In the genomic region with DNA sequence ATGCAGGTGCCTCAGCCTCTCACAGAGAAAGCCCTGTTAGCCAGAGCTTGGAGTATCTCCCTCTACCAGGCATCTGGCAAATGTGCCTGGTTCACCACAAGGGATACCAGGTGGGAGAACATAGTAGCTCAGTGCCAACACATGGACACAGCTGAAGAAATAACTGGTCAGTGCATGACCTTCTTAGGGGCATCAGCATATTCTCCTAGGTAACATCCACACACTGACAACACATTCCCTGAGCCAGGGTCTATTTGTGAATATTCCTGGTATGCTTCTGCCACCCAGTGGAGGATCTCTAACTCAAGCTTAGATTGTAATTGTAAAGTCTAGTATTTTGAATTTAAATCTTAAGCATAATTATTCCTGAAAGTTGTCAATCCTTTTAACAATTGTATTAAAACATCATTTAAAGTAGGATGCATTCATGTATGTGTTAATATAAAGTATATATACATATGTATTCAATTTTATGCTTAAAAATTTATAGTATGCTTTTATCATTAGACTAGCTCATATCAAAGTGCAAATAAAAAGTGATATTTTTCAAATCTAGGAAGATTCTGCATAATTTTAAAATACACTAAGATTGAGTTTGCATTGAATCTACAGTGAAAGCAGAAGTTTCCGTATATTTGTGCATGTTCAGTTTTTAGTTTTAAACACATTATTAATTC, we compare ENCODE assay signal across 8 cellular contexts. TPM values are rescaled to one million over a fixed set of nuclear protein-coding genes. Genes with fewer than 3 reads are reported as not detected.
DNase-seq lines count a peak whose midpoint lies in the region; ATAC-seq and TF ChIP-seq lines count a peak whose summit lies in the region.

No MANE protein-coding gene starts in this region.

- H3K27me3 ChIP-seq in Peyer's patch, result no peaks in the 10 kb centered on the region

- H3K36me3 ChIP-seq in Peyer's patch, result no peaks in the 10 kb centered on the region

- ATAC-seq in HG03460 (IDR thresholded peaks at IDR 0.05; ENCODE audit: unreplicated experiment), result no peak
- ATAC-seq in GM21619 (IDR thresholded peaks at IDR 0.05; ENCODE audit: unreplicated experiment), result no peak

- H3K4me1 ChIP-seq in Peyer's patch, result no peaks in the 10 kb centered on the region

- H3K27ac ChIP-seq in Peyer's patch, result no peak overlapping the region

- H3K4me3 ChIP-seq in GM12864 (ENCODE audit: low read depth, low read length), result no peak overlapping the region
- H3K4me3 ChIP-seq in Peyer's patch, result no peak overlapping the region

- TF ChIP-seq POLR2A in Peyer's patch (IDR thresholded peaks at IDR 0.05), result no peak

- TF ChIP-seq CTCF in GM12864 (IDR thresholded peaks at IDR 0.05; ENCODE audit: low read depth, low read length, missing control alignments) (peak; percentile 21), Peyer's patch (IDR thresholded peaks at IDR 0.05) (peak in 4 of 6 experiments; percentile 29 to 77 (median 69))

- no peaks in the 10 kb centered on the region for H3K9me3 ChIP-seq in Peyer's patch

- no peak for DNase-seq in GM12864 (ENCODE audit: low read depth)
- DNase-seq in LHCN-M2 (ENCODE audit: low read depth), result peak; percentile 92
- no peak for DNase-seq in Peyer's patch
- DNase-seq in epidermal melanocyte (ENCODE audit: insufficient read length, low spot score), result peak; percentile 70
- DNase-seq in myocyte (ENCODE audit: low read depth), result peak; percentile 95
- no peak for DNase-seq in stimulated activated CD4-positive, alpha-beta T cell treated with anti-CD3 and anti-CD28 coated beads, Interleukin-2, amount 100 ng/mL, for 48 hours

RNA-seq across cellular contexts. Expression of a gene that starts 45.3 kb away (rescaled TPM):
- total RNA-seq in LHCN-M2 (2014; rRNA removed) (0.26 and 12.9 TPM in 2 replicates), Peyer's patch (under 1 TPM in 2 of 4 donors, not detected in 2; 0.47 to 0.67 TPM), myocyte (3.3 and 35.3 TPM in 2 replicates)
- 0.05 TPM for polyA plus RNA-seq in LHCN-M2 (2012)
- 2.8 TPM for polyA plus RNA-seq in myocyte (2012)

Comparison
In these comparisons a context has a peak if more than half of its experiments do, and no peak if none do; other contexts are left out.
1. DNase-seq: peak in LHCN-M2 (single experiment), epidermal melanocyte (single experiment) and myocyte (single experiment); none in GM12864 (single experiment), Peyer's patch (0 of 3) and stimulated activated CD4-positive, alpha-beta T cell treated with anti-CD3 and anti-CD28 coated beads, Interleukin-2, amount 100 ng/mL, for 48 hours (0 of 2).